ENCODE assay signal across 8 cellular contexts in genomic region chr6:31862344-31863235, GRCh38. TPM values are rescaled to one million over a fixed set of nuclear protein-coding genes. Genes with fewer than 3 reads are reported as not detected.
DNase-seq lines count a peak whose midpoint lies in the region; ATAC-seq and TF ChIP-seq lines count a peak whose summit lies in the region.

NEU1 (minus strand) TSS chr6:31862821; CDS start chr6:31862776, 45 bp downstream.

- peaks cover 37% of the 10 kb centered on the region for H3K36me3 Mint-ChIP-seq in activated T-helper 17 cell treated with anti-CD3 and anti-CD28 coated beads, Interleukin-2, amount 50 U/mL, for 72 hours (ENCODE audit: low read depth)
- no peaks in the 10 kb centered on the region for H3K36me3 Mint-ChIP-seq in naive B cell
- H3K36me3 Mint-ChIP-seq in stimulated activated memory B cell treated with anti-CD40 and anti-IgM and Interleukin-4, amounts not matched to agents 10 μg/mL and 1 μg/mL and 100 μg/mL, for 72 hours: peaks cover 25% of the 10 kb centered on the region

- peaks cover 11% of the 10 kb centered on the region for H3K4me1 Mint-ChIP-seq in activated T-helper 17 cell treated with anti-CD3 and anti-CD28 coated beads, Interleukin-2, amount 50 U/mL, for 72 hours
- peaks cover 17 to 40% (median 18%) of the 10 kb centered on the region in 3 donors for H3K4me1 Mint-ChIP-seq in naive B cell
- H3K4me1 Mint-ChIP-seq in stimulated activated memory B cell treated with anti-CD40 and anti-IgM and Interleukin-4, amounts not matched to agents 10 μg/mL and 1 μg/mL and 100 μg/mL, for 72 hours: peaks cover 28% of the 10 kb centered on the region

- DNase-seq in Daoy (ENCODE audit: low read depth) (peak; percentile 100), GOT3 (lab: John Stamatoyannopoulos, UW) (peak; percentile 95), LNCaP clone FGC (ENCODE audit: low read depth) (peak; percentile 100), RWPE1 (ENCODE audit: low spot score) (peak; percentile 100), fibroblast of gingiva (ENCODE audit: low read depth) (peak; percentile 100), naive B cell (peak; percentile 98)

- POLR2A ChIA-PET in RWPE1 (lab: Yijun Ruan, JAX; ENCODE audit: low non-redundant PET): interaction anchor here (0.5 to 0.8 kb wide), 3 partner anchors 30 to 32 kb away, joined by 3 to 7 read pairs (median 3); no protein-coding TSS in a partner anchor

- H3K27ac Mint-ChIP-seq in activated T-helper 17 cell treated with anti-CD3 and anti-CD28 coated beads, Interleukin-2, amount 50 U/mL, for 72 hours: peak within 1 kb of the TSS; percentile 96
- peak within 1 kb of the TSS; percentile 96 to 98 (median 98) for H3K27ac Mint-ChIP-seq in naive B cell
- peak within 1 kb of the TSS; percentile 91 for H3K27ac Mint-ChIP-seq in stimulated activated memory B cell treated with anti-CD40 and anti-IgM and Interleukin-4, amounts not matched to agents 10 μg/mL and 1 μg/mL and 100 μg/mL, for 72 hours

- H3K27me3 Mint-ChIP-seq in activated T-helper 17 cell treated with anti-CD3 and anti-CD28 coated beads, Interleukin-2, amount 50 U/mL, for 72 hours: no peaks in the 10 kb centered on the region
- H3K27me3 Mint-ChIP-seq in naive B cell: no peaks in the 10 kb centered on the region
- H3K27me3 Mint-ChIP-seq in stimulated activated memory B cell treated with anti-CD40 and anti-IgM and Interleukin-4, amounts not matched to agents 10 μg/mL and 1 μg/mL and 100 μg/mL, for 72 hours: no peaks in the 10 kb centered on the region

- H3K9me3 Mint-ChIP-seq in activated T-helper 17 cell treated with anti-CD3 and anti-CD28 coated beads, Interleukin-2, amount 50 U/mL, for 72 hours: no peaks in the 10 kb centered on the region
- no peaks in the 10 kb centered on the region for H3K9me3 Mint-ChIP-seq in naive B cell
- no peaks in the 10 kb centered on the region for H3K9me3 Mint-ChIP-seq in stimulated activated memory B cell treated with anti-CD40 and anti-IgM and Interleukin-4, amounts not matched to agents 10 μg/mL and 1 μg/mL and 100 μg/mL, for 72 hours

- peak within 1 kb of the TSS; percentile 94 for H3K4me3 Mint-ChIP-seq in activated T-helper 17 cell treated with anti-CD3 and anti-CD28 coated beads, Interleukin-2, amount 50 U/mL, for 72 hours
- H3K4me3 Mint-ChIP-seq in naive B cell: peak within 1 kb of the TSS; percentile 86 to 97 (median 96)
- peak within 1 kb of the TSS; percentile 96 for H3K4me3 Mint-ChIP-seq in stimulated activated memory B cell treated with anti-CD40 and anti-IgM and Interleukin-4, amounts not matched to agents 10 μg/mL and 1 μg/mL and 100 μg/mL, for 72 hours

- CTCF ChIA-PET in RWPE1 (lab: Yijun Ruan, JAX): interaction anchor here (0.5 to 1.5 kb wide), 2 partner anchors 93 to 133 kb away, joined by 3 to 5 read pairs; partner anchors contain the start of gene DDAH2

- peak; percentile 98 for ATAC-seq in activated T-helper 17 cell treated with anti-CD3 and anti-CD28 coated beads, Interleukin-2, amount 50 U/mL, for 72 hours (replicated peaks)
- peak; percentile 93 for ATAC-seq in naive B cell (ENCODE audit: low read depth in 2 of 2)
- ATAC-seq in stimulated activated memory B cell treated with anti-CD40 and anti-IgM and Interleukin-4, amounts not matched to agents 10 μg/mL and 1 μg/mL and 100 μg/mL, for 72 hours: peak; percentile 98

- peak within 1 kb of the TSS; percentile 58 for H3K4me3 ChIP-seq in LNCaP clone FGC (ENCODE audit: low read depth, low read length)

- H3K27ac ChIP-seq in RWPE1: peak within 1 kb of the TSS; percentile 85

- no peak for TF ChIP-seq CTCF in LNCaP clone FGC (IDR thresholded peaks at IDR 0.05; ENCODE audit: control insufficient read depth, extremely low read depth, insufficient read depth)
- no peak for TF ChIP-seq CTCF in RWPE1 (conservative IDR thresholded peaks at IDR 0.05; ENCODE audit: low read depth)

RNA-seq across cellular contexts. Expression of gene NEU1, which starts in this region (rescaled TPM):
- 46.6 and 51.0 TPM in 2 replicates for total RNA-seq in Daoy (2014; rRNA removed; shearing (Covaris generic))
- 10 to 100 TPM; 19.3 to 22.3 TPM for total RNA-seq in activated T-helper 17 cell treated with anti-CD3 and anti-CD28 coated beads, Interleukin-2, amount 50 U/mL, for 72 hours
- 10 to 100 TPM; 10.9 to 19.5 (median 18.2) TPM for polyA plus RNA-seq in naive B cell (ENCODE audit: low read depth in 6 of 6)

Comparison
In these comparisons a context has a peak if more than half of its experiments do, and no peak if none do; other contexts are left out.
1. Peak in every context shown above with its lines: DNase-seq, ATAC-seq, H3K4me3 ChIP-seq and H3K27ac ChIP-seq.